Comparison of ENCODE assay signal across 9 cellular contexts in the genomic region with DNA sequence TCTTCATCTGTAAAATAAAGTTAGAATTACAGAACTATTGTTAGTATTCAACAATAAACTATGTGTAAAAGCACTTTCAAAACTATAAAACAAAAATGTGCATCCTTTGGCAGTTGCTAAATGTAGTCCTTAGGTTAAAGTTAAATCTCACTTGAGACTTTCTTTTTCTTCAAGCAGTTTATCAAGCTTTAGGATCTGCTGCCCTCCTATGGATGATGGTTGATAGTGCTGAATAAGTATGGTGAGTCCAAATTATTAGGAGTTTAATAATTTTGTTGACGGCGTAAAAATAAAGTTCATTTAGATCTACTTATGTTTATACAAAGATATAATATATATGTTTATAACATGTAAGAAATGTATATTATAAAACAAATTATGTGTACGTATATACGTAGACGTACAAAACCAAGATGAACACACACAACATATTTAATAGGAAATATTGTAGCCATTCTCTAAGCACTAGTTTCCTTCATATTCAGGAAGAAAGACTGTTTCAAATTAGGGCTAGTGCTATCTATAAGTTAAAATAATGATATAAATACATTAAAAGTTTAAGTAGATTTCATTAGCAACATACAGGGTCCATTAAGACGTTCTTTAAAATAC. TPM values are rescaled to one million over a fixed set of nuclear protein-coding genes. Genes with fewer than 3 reads are reported as not detected.
DNase-seq lines count a peak whose midpoint lies in the region; ATAC-seq and TF ChIP-seq lines count a peak whose summit lies in the region.
"Had no signal": no experiment of that assay in that cellular context is flagged by ENCODE, and none has a peak within 500 bp of the region (broad histone marks: within the 10 kb centered on the region; RNA-seq: fewer than 3 reads in every experiment).

No MANE protein-coding gene starts in this region.

- peaks cover 2% of the 10 kb centered on the region; the same call in 1 of the 3 replicates for H3K9me3 Mint-ChIP-seq in GM23338
- no peaks in the 10 kb centered on the region for H3K9me3 Mint-ChIP-seq in activated T-helper 2 cell treated with anti-CD3 and anti-CD28 coated beads, Interferon-gamma antibody, Interleukin-2, Interleukin-4, amounts not matched to agents 10 μg/mL and 5 μg/mL and 100 μg/mL, durations not matched to agents 14 hours and 24 hours and 36 hours
- peaks cover 7% of the 10 kb centered on the region for H3K9me3 Mint-ChIP-seq in activated CD8-positive, alpha-beta T cell treated with anti-CD3 and anti-CD28 coated beads for 36 hours

- CTCF ChIA-PET in activated CD8-positive, alpha-beta T cell treated with anti-CD3 and anti-CD28 coated beads for 36 hours (lab: Charles Lee) = no interaction called here

- no peak overlapping the region for H3K4me3 Mint-ChIP-seq in GM23338
- H3K4me3 Mint-ChIP-seq in activated T-helper 2 cell treated with anti-CD3 and anti-CD28 coated beads, Interferon-gamma antibody, Interleukin-2, Interleukin-4, amounts not matched to agents 10 μg/mL and 5 μg/mL and 100 μg/mL, durations not matched to agents 14 hours and 24 hours and 36 hours (ENCODE audit: low read depth) = no peak overlapping the region
- no peak overlapping the region for H3K4me3 Mint-ChIP-seq in activated CD8-positive, alpha-beta T cell treated with anti-CD3 and anti-CD28 coated beads for 36 hours
- H3K4me3 Mint-ChIP-seq: activated naive CD8-positive, alpha-beta T cell treated with anti-CD3 and anti-CD28 coated beads, Interleukin-2, amount 10 ng/mL, durations not matched to agents 7 days and 5 days had no signal

- peak; percentile 75 to 79 for TF ChIP-seq CTCF in GM23338 (conservative IDR thresholded peaks at IDR 0.05; ENCODE audit: low read depth in 2 of 2)
- no peak for TF ChIP-seq CTCF in activated CD8-positive, alpha-beta T cell treated with anti-CD3 and anti-CD28 coated beads for 36 hours (IDR thresholded peaks at IDR 0.05)

- H3K36me3 ChIP-seq in GM23338 (ENCODE audit: insufficient read depth) = no peaks in the 10 kb centered on the region

- POLR2A ChIA-PET in activated CD8-positive, alpha-beta T cell treated with anti-CD3 and anti-CD28 coated beads for 36 hours (lab: Charles Lee) = no interaction called here

- H3F3A ChIP-seq in GM23338 (replicated peaks; ENCODE audit: low read depth) = no peaks in the 10 kb centered on the region

- H3K36me3 Mint-ChIP-seq in GM23338 (ENCODE audit: low read depth) = no peaks in the 10 kb centered on the region; the same call in 2 of the 3 replicates
- no peaks in the 10 kb centered on the region for H3K36me3 Mint-ChIP-seq in activated T-helper 2 cell treated with anti-CD3 and anti-CD28 coated beads, Interferon-gamma antibody, Interleukin-2, Interleukin-4, amounts not matched to agents 10 μg/mL and 5 μg/mL and 100 μg/mL, durations not matched to agents 14 hours and 24 hours and 36 hours (ENCODE audit: low read depth)
- no peaks in the 10 kb centered on the region for H3K36me3 Mint-ChIP-seq in activated CD8-positive, alpha-beta T cell treated with anti-CD3 and anti-CD28 coated beads for 36 hours (ENCODE audit: low read depth)
- H3K36me3 Mint-ChIP-seq: activated naive CD8-positive, alpha-beta T cell treated with anti-CD3 and anti-CD28 coated beads, Interleukin-2, amount 10 ng/mL, durations not matched to agents 7 days and 5 days had no signal

- in situ Hi-C loops in ACHN (cut with HindIII; ENCODE audit: low pct_ligation_motif_present, low pct_unique_long_range_greater_than_20kb, low sequenced_read_pairs) = no loop called here

- no peaks in the 10 kb centered on the region for H3K27me3 Mint-ChIP-seq in GM23338 (ENCODE audit: insufficient read depth, low read depth, poor library complexity)
- no peaks in the 10 kb centered on the region for H3K27me3 Mint-ChIP-seq in activated T-helper 2 cell treated with anti-CD3 and anti-CD28 coated beads, Interferon-gamma antibody, Interleukin-2, Interleukin-4, amounts not matched to agents 10 μg/mL and 5 μg/mL and 100 μg/mL, durations not matched to agents 14 hours and 24 hours and 36 hours (ENCODE audit: low read depth)
- no peaks in the 10 kb centered on the region for H3K27me3 Mint-ChIP-seq in activated CD8-positive, alpha-beta T cell treated with anti-CD3 and anti-CD28 coated beads for 36 hours
- H3K27me3 Mint-ChIP-seq: activated naive CD8-positive, alpha-beta T cell treated with anti-CD3 and anti-CD28 coated beads, Interleukin-2, amount 10 ng/mL, durations not matched to agents 7 days and 5 days had no signal

- H3K4me2 ChIP-seq in GM23338 = no peak overlapping the region

- no peak overlapping the region for H2AFZ ChIP-seq in GM23338

- intact Hi-C loops in activated T-helper 2 cell treated with anti-CD3 and anti-CD28 coated beads, Interferon-gamma antibody, Interleukin-2, Interleukin-4, amounts not matched to agents 10 μg/mL and 5 μg/mL and 100 μg/mL, durations not matched to agents 14 hours and 24 hours and 36 hours (cut with micrococcal nuclease) = no loop called here
- intact Hi-C loops in activated CD8-positive, alpha-beta T cell treated with anti-CD3 and anti-CD28 coated beads for 36 hours (cut with micrococcal nuclease) = no loop called here

- no peaks in the 10 kb centered on the region for H3K4me1 Mint-ChIP-seq in GM23338
- no peaks in the 10 kb centered on the region for H3K4me1 Mint-ChIP-seq in activated T-helper 2 cell treated with anti-CD3 and anti-CD28 coated beads, Interferon-gamma antibody, Interleukin-2, Interleukin-4, amounts not matched to agents 10 μg/mL and 5 μg/mL and 100 μg/mL, durations not matched to agents 14 hours and 24 hours and 36 hours (ENCODE audit: low read depth)
- no peaks in the 10 kb centered on the region for H3K4me1 Mint-ChIP-seq in activated CD8-positive, alpha-beta T cell treated with anti-CD3 and anti-CD28 coated beads for 36 hours (ENCODE audit: low read depth)
- H3K4me1 Mint-ChIP-seq: activated naive CD8-positive, alpha-beta T cell treated with anti-CD3 and anti-CD28 coated beads, Interleukin-2, amount 10 ng/mL, durations not matched to agents 7 days and 5 days had no signal

- no peak overlapping the region for H3K27ac ChIP-seq in GM23338 (ENCODE audit: low read depth)

- H4K20me1 ChIP-seq in GM23338 (replicated peaks; ENCODE audit: insufficient read depth) = no peaks in the 10 kb centered on the region

- H3K27ac Mint-ChIP-seq in GM23338 = no peak overlapping the region
- no peak overlapping the region for H3K27ac Mint-ChIP-seq in activated T-helper 2 cell treated with anti-CD3 and anti-CD28 coated beads, Interferon-gamma antibody, Interleukin-2, Interleukin-4, amounts not matched to agents 10 μg/mL and 5 μg/mL and 100 μg/mL, durations not matched to agents 14 hours and 24 hours and 36 hours
- no peak overlapping the region for H3K27ac Mint-ChIP-seq in activated CD8-positive, alpha-beta T cell treated with anti-CD3 and anti-CD28 coated beads for 36 hours
- H3K27ac Mint-ChIP-seq: activated naive CD8-positive, alpha-beta T cell treated with anti-CD3 and anti-CD28 coated beads, Interleukin-2, amount 10 ng/mL, durations not matched to agents 7 days and 5 days had no signal

- no peaks in the 10 kb centered on the region for H3K4me1 ChIP-seq in GM23338 (ENCODE audit: insufficient read depth)

- H3K9me2 ChIP-seq in GM23338 (ENCODE audit: insufficient read depth) = no peaks in the 10 kb centered on the region

- H3K27me3 ChIP-seq in GM23338 (ENCODE audit: insufficient read depth) = no peaks in the 10 kb centered on the region

- DNase-seq in ACHN (peak; percentile 47), GM23338 (ENCODE audit: low spot score) (peak; percentile 71), RPMI8226 (peak; percentile 35), iPS DF 4.7 (ENCODE audit: extremely low read depth, low spot score) (peak; percentile 11)
- DNase-seq in activated T-helper 2 cell treated with anti-CD3 and anti-CD28 coated beads, Interferon-gamma antibody, Interleukin-2, Interleukin-4, amounts not matched to agents 10 μg/mL and 5 μg/mL and 100 μg/mL, durations not matched to agents 14 hours and 24 hours and 36 hours (ENCODE audit: low spot score) = no peak
- no peak for DNase-seq in activated CD8-positive, alpha-beta T cell treated with anti-CD3 and anti-CD28 coated beads for 36 hours
- DNase-seq: activated naive CD8-positive, alpha-beta T cell treated with anti-CD3 and anti-CD28 coated beads, Interleukin-2, amount 10 ng/mL, durations not matched to agents 7 days and 5 days had no signal

- no peaks in the 10 kb centered on the region for H3K79me2 ChIP-seq in GM23338 (replicated peaks; ENCODE audit: insufficient read depth)

- ATAC-seq in GM23338 (no peak), HG03196 (IDR thresholded peaks at IDR 0.05; ENCODE audit: unreplicated experiment) (no peak), HG03565 (IDR thresholded peaks at IDR 0.05; ENCODE audit: unreplicated experiment) (no peak)
- no peak for ATAC-seq in activated CD8-positive, alpha-beta T cell treated with anti-CD3 and anti-CD28 coated beads for 36 hours

- H3K4me3 ChIP-seq in GM23338 = no peak overlapping the region

TF ChIP-seq in GM23338, 12 proteins besides CTCF, POLR2A, EP300 and RAD21 (continues in another document):
- no peak for TF ChIP-seq ZNF114 (CRISPR knock-in tag; IDR thresholded peaks at IDR 0.05)
- TF ChIP-seq POLR2AphosphoS5 (IDR thresholded peaks at IDR 0.05; ENCODE audit: low read depth) = no peak

RNA-seq across cellular contexts. Expression of a gene that starts 22.3 kb away (rescaled TPM):
- total RNA-seq in GM23338 (2014; rRNA removed; shearing (Covaris generic)) = not detected in 2 replicates
- polyA plus RNA-seq in GM23338 (2016; fragmentation: Nextera tagmentation; extraction: Ambion mirVana) = not detected in 2 replicates
- not detected in 2 replicates for total RNA-seq in activated T-helper 2 cell treated with anti-CD3 and anti-CD28 coated beads, Interferon-gamma antibody, Interleukin-2, Interleukin-4, amounts not matched to agents 10 μg/mL and 5 μg/mL and 100 μg/mL, durations not matched to agents 14 hours and 24 hours and 36 hours
- not detected for total RNA-seq in activated CD8-positive, alpha-beta T cell treated with anti-CD3 and anti-CD28 coated beads for 36 hours
- total RNA-seq: activated naive CD8-positive, alpha-beta T cell treated with anti-CD3 and anti-CD28 coated beads, Interleukin-2, amount 10 ng/mL, durations not matched to agents 7 days and 5 days had no signal

RNA-seq across cellular contexts. Expression of a gene that starts 35.9 kb away (rescaled TPM):
- not detected in 2 replicates for total RNA-seq in GM23338 (2014; rRNA removed; shearing (Covaris generic))
- polyA plus RNA-seq in GM23338 (2016; fragmentation: Nextera tagmentation; extraction: Ambion mirVana) = not detected in 2 replicates
- not detected in 2 replicates for total RNA-seq in activated T-helper 2 cell treated with anti-CD3 and anti-CD28 coated beads, Interferon-gamma antibody, Interleukin-2, Interleukin-4, amounts not matched to agents 10 μg/mL and 5 μg/mL and 100 μg/mL, durations not matched to agents 14 hours and 24 hours and 36 hours
- not detected for total RNA-seq in activated CD8-positive, alpha-beta T cell treated with anti-CD3 and anti-CD28 coated beads for 36 hours
- total RNA-seq: activated naive CD8-positive, alpha-beta T cell treated with anti-CD3 and anti-CD28 coated beads, Interleukin-2, amount 10 ng/mL, durations not matched to agents 7 days and 5 days had no signal

Comparison
In these comparisons a context has a peak if more than half of its experiments do, and no peak if none do; other contexts are left out.
1. DNase-seq: peak in ACHN (single experiment), GM23338 (single experiment), RPMI8226 (single experiment) and iPS DF 4.7 (single experiment); none in activated T-helper 2 cell treated with anti-CD3 and anti-CD28 coated beads, Interferon-gamma antibody, Interleukin-2, Interleukin-4, amounts not matched to agents 10 μg/mL and 5 μg/mL and 100 μg/mL, durations not matched to agents 14 hours and 24 hours and 36 hours (single experiment) and activated CD8-positive, alpha-beta T cell treated with anti-CD3 and anti-CD28 coated beads for 36 hours (single experiment).